ENCODE assay signal across 31 cellular contexts in the genomic region with DNA sequence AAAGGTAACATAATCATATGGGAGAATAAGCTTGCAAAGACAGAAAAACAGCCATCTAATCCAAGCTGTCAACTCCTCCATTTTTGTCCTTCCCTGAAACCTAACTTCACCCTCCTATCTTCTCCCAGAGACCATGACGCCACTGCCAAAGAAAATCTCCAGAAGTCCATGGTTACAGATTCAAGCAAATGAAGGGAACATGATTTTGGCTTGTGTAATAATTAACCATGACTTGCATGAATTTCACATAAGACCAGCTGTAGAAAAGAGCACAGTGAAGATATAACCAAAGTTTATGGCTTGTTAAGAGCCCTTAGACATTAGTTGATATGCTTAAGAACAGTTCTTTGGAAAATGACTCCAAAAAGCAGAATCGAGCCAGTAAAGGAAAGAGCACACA.
"Had no signal": no experiment of that assay in that cellular context is flagged by ENCODE, and none has a peak within 500 bp of the region (broad histone marks: within the 10 kb centered on the region; RNA-seq: fewer than 3 reads in every experiment).

No MANE protein-coding gene starts in this region.

- H3K36me3 Mint-ChIP-seq: activated naive CD8-positive, alpha-beta T cell treated with anti-CD3 and anti-CD28 coated beads, Interleukin-2, amount 10 ng/mL, durations not matched to agents 7 days and 5 days; naive thymus-derived CD8-positive, alpha-beta T cell; stimulated activated memory B cell treated with anti-CD40 and anti-IgM and Interleukin-4, amounts not matched to agents 10 μg/mL and 1 μg/mL and 100 μg/mL, for 72 hours had no signal

- H3K27ac Mint-ChIP-seq: activated naive CD4-positive, alpha-beta T cell treated with anti-CD3 and anti-CD28 coated beads for 36 hours; activated naive CD8-positive, alpha-beta T cell treated with anti-CD3 and anti-CD28 coated beads, Interleukin-2, amount 10 ng/mL, durations not matched to agents 7 days and 5 days; activated T-helper 1 cell treated with anti-CD3 and anti-CD28 coated beads, Interleukin-12 subunit alpha, Interleukin-12 subunit beta, Interleukin-2, Interleukin-4 antibody, amounts not matched to agents 30 ng/mL and 10 ng/mL and 1 ng/mL, durations not matched to agents 14 hours and 24 hours and 36 hours; naive thymus-derived CD8-positive, alpha-beta T cell; stimulated activated memory B cell treated with anti-CD40 and anti-IgM and Interleukin-4, amounts not matched to agents 10 μg/mL and 1 μg/mL and 100 μg/mL, for 72 hours; T-helper 1 cell treated with Interleukin-12 subunit alpha and Interleukin-12 subunit beta and Interleukin-4 antibody, amounts not matched to agents 30 μg/mL and 1 μg/mL, for 36 hours had no signal

- H3K27me3 Mint-ChIP-seq: activated naive CD8-positive, alpha-beta T cell treated with anti-CD3 and anti-CD28 coated beads, Interleukin-2, amount 10 ng/mL, durations not matched to agents 7 days and 5 days; central memory CD8-positive, alpha-beta T cell; naive thymus-derived CD8-positive, alpha-beta T cell; stimulated activated memory B cell treated with anti-CD40 and anti-IgM and Interleukin-4, amounts not matched to agents 10 μg/mL and 1 μg/mL and 100 μg/mL, for 72 hours had no signal

- DNase-seq: activated CD4-positive, alpha-beta T cell treated with anti-CD3 and anti-CD28 coated beads for 4 hours; activated CD4-positive, alpha-beta T cell treated with anti-CD3 and anti-CD28 coated beads, Interleukin-2, amount 50 U/mL, for 48 hours; activated CD8-positive, alpha-beta memory T cell treated with anti-CD3 and anti-CD28 coated beads for 24 hours; activated effector memory CD4-positive, alpha-beta T cell treated with anti-CD3 and anti-CD28 coated beads, Interleukin-2, amount 50 U/mL, for 16 hours; activated naive CD4-positive, alpha-beta T cell treated with anti-CD3 and anti-CD28 coated beads for 36 hours; activated naive CD8-positive, alpha-beta T cell treated with anti-CD3 and anti-CD28 coated beads, Interleukin-2, amount 10 ng/mL, durations not matched to agents 7 days and 5 days; activated T-cell treated with anti-CD3 and anti-CD28 coated beads, Interleukin-2, amount 50 U/mL, for 1 hour; dermis blood vessel endothelial cell; effector CD4-positive, alpha-beta T cell; islet precursor cell; naive thymus-derived CD8-positive, alpha-beta T cell; sigmoid colon; small intestine; stimulated activated CD4-positive, alpha-beta T cell treated with anti-CD3 and anti-CD28 coated beads, Interleukin-1b, Interleukin-23, amount 100 ng/mL, for 48 hours; stimulated activated CD4-positive, alpha-beta T cell treated with anti-CD3 and anti-CD28 coated beads, Interleukin-4, amount 100 ng/mL, for 4 hours; stimulated activated CD8-positive, alpha-beta memory T cell treated with anti-CD3 and anti-CD28 coated beads, Interleukin-4, amount 100 ng/mL, for 48 hours; stomach; SW 1271; T-helper 9 cell; tibial artery; upper lobe of right lung had no signal

- H3K27ac ChIP-seq: stomach, tibial artery, upper lobe of right lung, VCaP had no signal

- ATAC-seq: naive thymus-derived CD8-positive, alpha-beta T cell; stimulated activated memory B cell treated with anti-CD40 and anti-IgM and Interleukin-4, amounts not matched to agents 10 μg/mL and 1 μg/mL and 100 μg/mL, for 72 hours; upper lobe of right lung had no signal

- H3K36me3 ChIP-seq: breast epithelium, esophagus muscularis mucosa, sigmoid colon, stomach, tibial artery, upper lobe of right lung had no signal

- H3K4me3 Mint-ChIP-seq: activated naive CD4-positive, alpha-beta T cell treated with anti-CD3 and anti-CD28 coated beads for 36 hours; activated naive CD8-positive, alpha-beta T cell treated with anti-CD3 and anti-CD28 coated beads, Interleukin-2, amount 10 ng/mL, durations not matched to agents 7 days and 5 days; activated T-helper 1 cell treated with anti-CD3 and anti-CD28 coated beads, Interleukin-12 subunit alpha, Interleukin-12 subunit beta, Interleukin-2, Interleukin-4 antibody, amounts not matched to agents 30 ng/mL and 10 ng/mL and 1 ng/mL, durations not matched to agents 14 hours and 24 hours and 36 hours; central memory CD8-positive, alpha-beta T cell; naive thymus-derived CD8-positive, alpha-beta T cell; stimulated activated memory B cell treated with anti-CD40 and anti-IgM and Interleukin-4, amounts not matched to agents 10 μg/mL and 1 μg/mL and 100 μg/mL, for 72 hours; T-helper 1 cell treated with Interleukin-12 subunit alpha and Interleukin-12 subunit beta and Interleukin-4 antibody, amounts not matched to agents 30 μg/mL and 1 μg/mL, for 36 hours had no signal

- H3K9me3 ChIP-seq: breast epithelium, esophagus muscularis mucosa, sigmoid colon, stomach, tibial artery, upper lobe of right lung had no signal

- H3K4me1 ChIP-seq: breast epithelium, upper lobe of right lung had no signal

- H3K27me3 ChIP-seq: breast epithelium, esophagus muscularis mucosa, sigmoid colon, stomach, tibial artery, upper lobe of right lung had no signal

- H3K9me3 Mint-ChIP-seq: activated naive CD4-positive, alpha-beta T cell treated with anti-CD3 and anti-CD28 coated beads for 36 hours; activated naive CD8-positive, alpha-beta T cell treated with anti-CD3 and anti-CD28 coated beads, Interleukin-2, amount 10 ng/mL, durations not matched to agents 7 days and 5 days; central memory CD8-positive, alpha-beta T cell had no signal

- H3K4me3 ChIP-seq: breast epithelium, esophagus muscularis mucosa, sigmoid colon, stomach, tibial artery, upper lobe of right lung had no signal

- FAIRE-seq: astrocyte, frontal cortex, small intestine, TTC549 had no signal

- H3K4me1 Mint-ChIP-seq: activated naive CD8-positive, alpha-beta T cell treated with anti-CD3 and anti-CD28 coated beads, Interleukin-2, amount 10 ng/mL, durations not matched to agents 7 days and 5 days; central memory CD8-positive, alpha-beta T cell; naive thymus-derived CD8-positive, alpha-beta T cell; stimulated activated memory B cell treated with anti-CD40 and anti-IgM and Interleukin-4, amounts not matched to agents 10 μg/mL and 1 μg/mL and 100 μg/mL, for 72 hours had no signal
